8 cellular contexts compared by ENCODE assay signal in the genomic region with DNA sequence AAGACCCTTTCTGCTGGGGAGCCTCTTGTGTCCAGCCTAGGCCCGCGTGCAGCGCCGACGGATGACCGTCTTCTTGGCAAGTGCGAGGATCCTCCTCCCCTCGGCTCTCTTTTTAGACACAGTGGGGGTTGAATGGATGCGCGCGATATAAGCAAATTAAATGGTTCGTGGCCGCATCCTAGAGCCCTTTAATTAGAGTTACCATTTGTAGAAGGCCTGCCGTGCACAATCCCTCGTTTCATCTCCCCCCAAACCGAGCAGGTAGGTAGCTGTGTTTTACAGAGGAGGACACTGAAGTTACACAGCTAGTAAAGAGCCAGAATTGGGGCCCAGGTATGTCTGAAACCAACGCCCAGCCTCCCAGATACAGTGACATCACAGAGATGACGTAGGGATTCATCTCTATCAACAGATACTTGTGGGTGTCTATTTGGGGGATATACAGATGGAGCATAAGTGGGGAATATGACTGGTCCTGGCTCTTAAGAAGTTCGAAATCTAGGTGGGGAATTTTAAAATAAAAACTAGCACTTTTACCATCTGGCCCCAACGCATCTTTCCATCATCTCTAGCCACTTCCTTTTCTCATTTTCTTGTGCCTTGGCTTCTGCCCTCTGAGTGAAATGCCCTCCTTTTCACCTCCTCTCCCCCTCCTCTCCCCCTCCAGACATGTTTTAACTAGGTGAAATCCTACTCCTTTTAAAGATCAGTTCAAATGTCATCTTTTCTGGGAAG. TPM values are rescaled to one million over a fixed set of nuclear protein-coding genes. Genes with fewer than 3 reads are reported as not detected.
A peak's percentile ranks its signal among the peaks of the same experiment; 100 is the strongest.
DNase-seq lines count a peak whose midpoint lies in the region; ATAC-seq and TF ChIP-seq lines count a peak whose summit lies in the region.

No MANE protein-coding gene starts in this region.

- peaks cover 0 to 14% (median 0%) of the 10 kb centered on the region in 3 donors for H3K36me3 ChIP-seq in Peyer's patch

- TF ChIP-seq CTCF in Peyer's patch (IDR thresholded peaks at IDR 0.05) (peak in 1 of 6 experiments; percentile 1), astrocyte of the cerebellum (IDR thresholded peaks at IDR 0.05; ENCODE audit: low read depth, low read length, missing control alignments) (no peak)

- TF ChIP-seq POLR2A in Peyer's patch (IDR thresholded peaks at IDR 0.05), result no peak

- peaks cover 0 to 13% (median 4%) of the 10 kb centered on the region in 4 donors for H3K4me1 ChIP-seq in Peyer's patch

- H3K27me3 ChIP-seq in Peyer's patch, result no peaks in the 10 kb centered on the region

- in situ Hi-C loops in astrocyte of the cerebellum (cut with HindIII; ENCODE audit: low sequenced_read_pairs), result no loop called here

- H3K27ac ChIP-seq in Peyer's patch, result peak overlapping the region; percentile 94 to 98 (median 96)

- peak overlapping the region; percentile 89 to 99 (median 92) for H3K4me3 ChIP-seq in Peyer's patch
- H3K4me3 ChIP-seq in astrocyte of the cerebellum (ENCODE audit: low read depth, low read length), result peak overlapping the region; percentile 86

- DNase-seq in A172 (ENCODE audit: low spot score) (peak; percentile 34), Peyer's patch (no peak), astrocyte of the cerebellum (ENCODE audit: low read depth) (no peak), inferior parietal cortex (ENCODE audit: extremely low spot score) (peak; percentile 34)
- DNase-seq in stimulated activated CD4-positive, alpha-beta T cell treated with anti-CD3 and anti-CD28 coated beads, Interleukin-4, amount 100 ng/mL, for 24 hours, result peak; percentile 55

- ATAC-seq in GM18867 (IDR thresholded peaks at IDR 0.05; ENCODE audit: unreplicated experiment), result peak; percentile 33
- peak; percentile 40 for ATAC-seq in HG03159 (IDR thresholded peaks at IDR 0.05; ENCODE audit: unreplicated experiment)
- ATAC-seq in HG03469 (IDR thresholded peaks at IDR 0.05; ENCODE audit: unreplicated experiment), result no peak

- H3K9me3 ChIP-seq in Peyer's patch, result no peaks in the 10 kb centered on the region

RNA-seq across cellular contexts. Expression of gene TCP11L1, which starts 0.9 kb away (rescaled TPM):
- total RNA-seq in A172 (2014; rRNA removed; shearing (Covaris generic)), result 14.7 and 15.9 TPM in 2 replicates
- total RNA-seq in Peyer's patch, result 10 to 100 TPM; 28.9 to 98.4 (median 78.4) TPM

RNA-seq across cellular contexts. Expression of gene DEPDC7, which starts 24.6 kb away (rescaled TPM):
- 13.6 and 13.8 TPM in 2 replicates for total RNA-seq in A172 (2014; rRNA removed; shearing (Covaris generic))
- 10 to 100 TPM in 3 of 4 donors, 1 to 10 TPM in 1; 3.3 to 76.2 (median 36.9) TPM for total RNA-seq in Peyer's patch

Comparison
In these comparisons a context has a peak if more than half of its experiments do, and no peak if none do; other contexts are left out.
1. DNase-seq: peak in A172 (single experiment), inferior parietal cortex (single experiment) and stimulated activated CD4-positive, alpha-beta T cell treated with anti-CD3 and anti-CD28 coated beads, Interleukin-4, amount 100 ng/mL, for 24 hours (single experiment); none in Peyer's patch (0 of 3) and astrocyte of the cerebellum (single experiment).